1 cellular context compared by ENCODE assay signal in the genomic region with DNA sequence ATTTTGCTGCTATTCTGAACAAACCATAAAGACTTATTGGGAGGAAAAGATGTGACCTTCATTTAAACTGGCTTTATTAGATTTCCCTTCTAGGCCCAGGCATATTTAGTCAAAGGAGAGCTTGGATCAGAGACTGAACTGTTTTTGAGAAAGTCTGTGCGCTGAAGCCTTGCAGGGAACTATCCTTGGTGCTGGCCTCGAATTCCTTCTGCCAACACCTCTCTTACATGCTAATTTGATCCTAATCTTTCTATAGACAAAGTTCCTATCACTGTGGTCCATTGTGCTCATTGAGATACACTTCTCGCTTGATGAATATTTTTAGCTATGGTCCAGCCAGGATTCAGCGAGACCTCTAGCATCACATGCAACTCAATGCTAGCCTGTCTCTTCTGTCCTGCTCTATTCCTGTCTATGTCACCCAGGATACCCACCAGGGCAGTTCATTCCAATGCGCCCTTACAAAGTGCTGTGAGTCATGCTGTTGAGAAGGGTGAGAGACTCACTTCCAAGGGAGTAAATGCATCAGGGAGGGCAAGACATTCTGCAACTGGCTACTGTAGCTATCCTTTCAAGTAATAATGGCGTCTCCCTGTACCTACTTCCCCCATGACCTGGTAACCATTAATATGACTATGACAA.
A peak's percentile ranks its signal among the peaks of the same experiment; 100 is the strongest.
TF ChIP-seq lines count a peak whose summit lies in the region.

No MANE protein-coding gene starts in this region.

TF ChIP-seq in liver, 16 proteins besides CTCF, POLR2A, EP300 and RAD21 (continued from another document):
- TF ChIP-seq, protein P1, sequence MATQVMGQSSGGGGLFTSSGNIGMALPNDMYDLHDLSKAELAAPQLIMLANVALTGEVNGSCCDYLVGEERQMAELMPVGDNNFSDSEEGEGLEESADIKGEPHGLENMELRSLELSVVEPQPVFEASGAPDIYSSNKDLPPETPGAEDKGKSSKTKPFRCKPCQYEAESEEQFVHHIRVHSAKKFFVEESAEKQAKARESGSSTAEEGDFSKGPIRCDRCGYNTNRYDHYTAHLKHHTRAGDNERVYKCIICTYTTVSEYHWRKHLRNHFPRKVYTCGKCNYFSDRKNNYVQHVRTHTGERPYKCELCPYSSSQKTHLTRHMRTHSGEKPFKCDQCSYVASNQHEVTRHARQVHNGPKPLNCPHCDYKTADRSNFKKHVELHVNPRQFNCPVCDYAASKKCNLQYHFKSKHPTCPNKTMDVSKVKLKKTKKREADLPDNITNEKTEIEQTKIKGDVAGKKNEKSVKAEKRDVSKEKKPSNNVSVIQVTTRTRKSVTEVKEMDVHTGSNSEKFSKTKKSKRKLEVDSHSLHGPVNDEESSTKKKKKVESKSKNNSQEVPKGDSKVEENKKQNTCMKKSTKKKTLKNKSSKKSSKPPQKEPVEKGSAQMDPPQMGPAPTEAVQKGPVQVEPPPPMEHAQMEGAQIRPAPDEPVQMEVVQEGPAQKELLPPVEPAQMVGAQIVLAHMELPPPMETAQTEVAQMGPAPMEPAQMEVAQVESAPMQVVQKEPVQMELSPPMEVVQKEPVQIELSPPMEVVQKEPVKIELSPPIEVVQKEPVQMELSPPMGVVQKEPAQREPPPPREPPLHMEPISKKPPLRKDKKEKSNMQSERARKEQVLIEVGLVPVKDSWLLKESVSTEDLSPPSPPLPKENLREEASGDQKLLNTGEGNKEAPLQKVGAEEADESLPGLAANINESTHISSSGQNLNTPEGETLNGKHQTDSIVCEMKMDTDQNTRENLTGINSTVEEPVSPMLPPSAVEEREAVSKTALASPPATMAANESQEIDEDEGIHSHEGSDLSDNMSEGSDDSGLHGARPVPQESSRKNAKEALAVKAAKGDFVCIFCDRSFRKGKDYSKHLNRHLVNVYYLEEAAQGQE (IDR thresholded peaks at IDR 0.05), result peak; percentile 30
